In genomic region chr12:51386361-51386760, GRCh38 we compare ENCODE assay signal across 30 cellular contexts. TPM values are rescaled to one million over a fixed set of nuclear protein-coding genes. Genes with fewer than 3 reads are reported as not detected.
DNase-seq lines count a peak whose midpoint lies in the region; FAIRE-seq and TF ChIP-seq lines count a peak whose summit lies in the region.
"Had no signal": no experiment of that assay in that cellular context is flagged by ENCODE, and none has a peak within 500 bp of the region (broad histone marks: within the 10 kb centered on the region; RNA-seq: fewer than 3 reads in every experiment).

No MANE protein-coding gene starts in this region.

- no peaks in the 10 kb centered on the region for H3K9me3 Mint-ChIP-seq in MCF 10A (ENCODE audit: unreplicated experiment)
- H3K9me3 Mint-ChIP-seq: activated CD4-positive, alpha-beta memory T cell treated with anti-CD3 and anti-CD28 coated beads for 36 hours; activated T-helper 2 cell treated with anti-CD3 and anti-CD28 coated beads, Interferon-gamma antibody, Interleukin-2, Interleukin-4, amounts not matched to agents 10 μg/mL and 5 μg/mL and 100 μg/mL, durations not matched to agents 14 hours and 24 hours and 36 hours; CD8-positive, alpha-beta memory T cell; central memory CD8-positive, alpha-beta T cell had no signal

- peaks cover 0 to 4% of the 10 kb centered on the region in 2 donors for H3K4me1 ChIP-seq in breast epithelium

- H3K36me3 Mint-ChIP-seq in MCF 10A (ENCODE audit: insufficient read depth, unreplicated experiment), result peaks cover 7% of the 10 kb centered on the region

- no peak for TF ChIP-seq POLR2A in breast epithelium (IDR thresholded peaks at IDR 0.05)
- TF ChIP-seq POLR2A in GM12891 (IDR thresholded peaks at IDR 0.05; ENCODE audit: low read depth, low read length), result no peak

- H3K27ac ChIP-seq in breast epithelium, result peak overlapping the region; percentile 48 to 85
- H3K27ac ChIP-seq: upper lobe of left lung had no signal

- H3K36me3 ChIP-seq in breast epithelium, result no peaks in the 10 kb centered on the region
- H3K36me3 ChIP-seq: MG63, upper lobe of left lung had no signal

- no peak overlapping the region for H3K4me3 Mint-ChIP-seq in MCF 10A (ENCODE audit: unreplicated experiment)
- H3K4me3 Mint-ChIP-seq: activated CD4-positive, alpha-beta memory T cell treated with anti-CD3 and anti-CD28 coated beads for 36 hours; activated naive CD8-positive, alpha-beta T cell; central memory CD8-positive, alpha-beta T cell had no signal

- DNase-seq in breast epithelium (ENCODE audit: low spot score in 2 of 2), result no peak
- no peak for DNase-seq in MCF 10A (ENCODE audit: unreplicated experiment)
- DNase-seq in NCI-H2196 treated with DMSO at 0.1 percent for 48 hours (lab: John Stamatoyannopoulos, UW; ENCODE audit: unreplicated experiment), result peak; percentile 27
- DNase-seq in left kidney (ENCODE audit: low read depth, low spot score), result peak; percentile 61
- no peak for DNase-seq in GM12891 (ENCODE audit: insufficient read length, low spot score)
- DNase-seq in NK-92 (lab: John Stamatoyannopoulos, UW; ENCODE audit: unreplicated experiment), result no peak
- no peak for DNase-seq in NCI-H2171 (lab: John Stamatoyannopoulos, UW)
- DNase-seq in LoVo (ENCODE audit: low spot score), result no peak
- DNase-seq: activated CD4-positive, alpha-beta memory T cell treated with anti-CD3 and anti-CD28 coated beads for 36 hours; activated CD8-positive, alpha-beta memory T cell treated with anti-CD3 and anti-CD28 coated beads, Interleukin-2, amount 50 U/mL, for 48 hours; AML-193; CD8-positive, alpha-beta memory T cell; kidney; mammary epithelial cell; MG63; NCI-H226; nucleus accumbens; SHP77; T1000; upper lobe of left lung had no signal

- CTCF ChIA-PET in MCF 10A (lab: Yijun Ruan, JAX), result interaction anchor here (0.6 to 2.0 kb wide), 5 partner anchors 12 to 584 kb away, joined by 3 to 6 read pairs (median 5); no protein-coding TSS in a partner anchor

- peaks cover 50% of the 10 kb centered on the region for H3K4me1 Mint-ChIP-seq in MCF 10A (ENCODE audit: insufficient read depth, unreplicated experiment)

- H3K27me3 ChIP-seq in breast epithelium, result no peaks in the 10 kb centered on the region
- H3K27me3 ChIP-seq: MG63 had no signal

- TF ChIP-seq CTCF in breast epithelium (IDR thresholded peaks at IDR 0.05), result no peak
- TF ChIP-seq CTCF in MCF 10A (IDR thresholded peaks at IDR 0.05; ENCODE audit: unreplicated experiment), result no peak

- H3K4me3 ChIP-seq in breast epithelium, result no peak overlapping the region
- H3K4me3 ChIP-seq: MG63, upper lobe of left lung had no signal

- no peak overlapping the region for H3K27ac Mint-ChIP-seq in MCF 10A (ENCODE audit: low read depth, unreplicated experiment)
- H3K27ac Mint-ChIP-seq: activated CD4-positive, alpha-beta memory T cell treated with anti-CD3 and anti-CD28 coated beads for 36 hours; activated naive CD8-positive, alpha-beta T cell; activated T-helper 2 cell treated with anti-CD3 and anti-CD28 coated beads, Interferon-gamma antibody, Interleukin-2, Interleukin-4, amounts not matched to agents 10 μg/mL and 5 μg/mL and 100 μg/mL, durations not matched to agents 14 hours and 24 hours and 36 hours had no signal

- no peaks in the 10 kb centered on the region for H3K9me3 ChIP-seq in breast epithelium
- H3K9me3 ChIP-seq: MG63, upper lobe of left lung had no signal

- BruUV-seq in MCF 10A (replicated peaks; lab: Mats Ljungman, UMichigan), result no TSS peak

- H3K27me3 Mint-ChIP-seq in MCF 10A (ENCODE audit: insufficient read depth, unreplicated experiment), result no peaks in the 10 kb centered on the region
- H3K27me3 Mint-ChIP-seq: activated CD4-positive, alpha-beta memory T cell treated with anti-CD3 and anti-CD28 coated beads for 36 hours; activated naive CD8-positive, alpha-beta T cell; CD8-positive, alpha-beta memory T cell; central memory CD8-positive, alpha-beta T cell had no signal

- FAIRE-seq in GM12891 (lab: Jason Lieb, UNC), result no peak
- FAIRE-seq: A204.1, astrocyte, H54, kidney had no signal

- intact Hi-C loops in breast epithelium (cut with DNase I; ENCODE audit: low total_unique reads) (no loop called here), MCF 10A (cut with micrococcal nuclease) (no loop called here)

- POLR2A ChIA-PET in MCF 10A (lab: Yijun Ruan, JAX), result interaction anchor here (8.0 kb wide), 1 partner anchor 13 kb away, joined by 54 read pairs; no protein-coding TSS in a partner anchor

TF ChIP-seq in GM12891, 5 proteins besides CTCF, POLR2A, EP300 and RAD21:
- TF ChIP-seq TAF1 (IDR thresholded peaks at IDR 0.05; ENCODE audit: low read depth, low read length) (no peak), PAX5 (IDR thresholded peaks at IDR 0.05; ENCODE audit: insufficient read depth, low read length, severe bottlenecking) (no peak), POU2F2 (IDR thresholded peaks at IDR 0.05; ENCODE audit: low read depth, low read length) (no peak), POLR2AphosphoS5 (IDR thresholded peaks at IDR 0.05; ENCODE audit: low read depth, low read length) (no peak), SPI1 (IDR thresholded peaks at IDR 0.05; ENCODE audit: low read depth, low read length) (no peak)

RNA-seq across cellular contexts. Expression of gene GALNT6, which starts 4.8 kb away (rescaled TPM):
- 10 to 100 TPM in 2 of 3 donors, 1 to 10 TPM in 1; 5.8 to 55.8 (median 48.2) TPM for total RNA-seq in breast epithelium
- 24.8 and 27.6 TPM in 2 replicates for total RNA-seq in MCF 10A (2022)
- 15.2 TPM for polyA plus RNA-seq in GM12891 (2012; ENCODE audit: low read depth, missing spikeins)

RNA-seq across cellular contexts. Expression of gene SLC4A8, which starts 38.3 kb away (rescaled TPM):
- total RNA-seq in breast epithelium (1 to 10 TPM in 2 of 3 donors, under 1 TPM in 1; 0.64 to 8.3 (median 6.2) TPM), MCF 10A (2022) (0.56 and 1.1 TPM in 2 replicates)
- 1.5 TPM for polyA plus RNA-seq in GM12891 (2012; ENCODE audit: low read depth, missing spikeins)

RNA-seq across cellular contexts. Expression of gene CELA1, which starts 39.9 kb away (rescaled TPM):
- total RNA-seq in breast epithelium (not detected), MCF 10A (2022) (not detected in 2 replicates)
- not detected for polyA plus RNA-seq in GM12891 (2012; ENCODE audit: low read depth, missing spikeins)
- total RNA-seq: activated T-helper 2 cell treated with anti-CD3 and anti-CD28 coated beads, Interferon-gamma antibody, Interleukin-2, Interleukin-4, amounts not matched to agents 10 μg/mL and 5 μg/mL and 100 μg/mL, durations not matched to agents 14 hours and 24 hours and 36 hours; astrocyte; CD8-positive, alpha-beta memory T cell; dermis microvascular lymphatic vessel endothelial cell; fibroblast of lung; kidney; mammary epithelial cell; pulmonary artery endothelial cell; skeletal muscle tissue; upper lobe of left lung had no signal
- polyA plus RNA-seq: fibroblast of lung, mammary epithelial cell had no signal

Comparison
In these comparisons a context has a peak if more than half of its experiments do, and no peak if none do; other contexts are left out.
1. DNase-seq: peak in NCI-H2196 treated with DMSO at 0.1 percent for 48 hours (single experiment) and left kidney (single experiment); none in breast epithelium (0 of 2), MCF 10A (single experiment), GM12891 (single experiment), NK-92 (single experiment), NCI-H2171 (single experiment) and LoVo (single experiment).